In the genomic region with DNA sequence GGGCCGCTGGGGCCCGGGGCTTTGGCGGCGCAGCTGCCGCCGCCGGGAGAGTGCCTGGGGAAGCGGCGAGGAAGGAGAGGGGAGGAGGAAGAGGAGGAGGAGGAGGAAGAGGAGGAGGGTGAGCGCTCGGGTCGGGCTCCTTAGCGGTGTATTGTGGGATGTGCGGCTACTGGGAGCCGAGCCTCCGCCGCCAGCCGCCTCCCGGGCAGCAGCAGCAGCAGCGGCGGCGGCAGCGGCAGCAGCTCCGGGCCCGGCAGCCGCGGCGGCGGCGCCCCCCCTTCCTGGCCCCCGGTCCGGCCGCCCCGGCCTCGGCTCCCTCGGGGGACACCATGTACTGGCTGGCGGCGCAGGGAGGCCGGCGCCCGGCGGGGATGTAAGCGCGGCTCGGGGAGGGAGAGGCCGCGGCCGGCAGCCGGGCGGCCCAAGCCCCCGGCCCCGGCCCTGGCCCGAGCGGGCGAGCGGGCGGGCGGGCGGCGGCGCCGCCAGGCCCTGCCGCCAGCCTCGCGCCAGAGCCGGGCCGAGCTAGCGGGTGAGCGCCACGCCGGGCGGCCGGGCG, we compare ENCODE assay signal across 8 cellular contexts. TPM values are rescaled to one million over a fixed set of nuclear protein-coding genes. Genes with fewer than 3 reads are reported as not detected.
DNase-seq lines count a peak whose midpoint lies in the region; ATAC-seq, FAIRE-seq and TF ChIP-seq lines count a peak whose summit lies in the region.

Gene SETD1B, plus strand, starts transcription at position 149 of the 556 bp plus-strand sequence. CDS start 729 bp downstream, outside the sequence.

- no TSS peak for BruUV-seq in PC-3 (replicated peaks; lab: Mats Ljungman, UMichigan)

- DNase-seq in AG20443 (ENCODE audit: low spot score) = peak; percentile 44
- DNase-seq in GM20000 (ENCODE audit: low spot score) = peak; percentile 70
- DNase-seq in PC-3 = peak; percentile 51
- DNase-seq in adipocyte (ENCODE audit: low read depth) = peak; percentile 67
- DNase-seq in heart left ventricle = peak; percentile 75 to 84 (median 80)
- peak; percentile 67 to 88 (median 74) for DNase-seq in pancreas

- TF ChIP-seq POLR2A in heart left ventricle (IDR thresholded peaks at IDR 0.05) = peak in 1 of 2 donors; percentile 32

- H3K4me2 ChIP-seq in PC-3 (ENCODE audit: low read length) = peak within 1 kb of the TSS; percentile 93

- H3K79me2 ChIP-seq in PC-3 (ENCODE audit: low read length) = peaks cover 81% of the 10 kb centered on the region

- H3F3A ChIP-seq in PC-3 (ENCODE audit: low read length, unreplicated experiment) = no peaks in the 10 kb centered on the region

- CTCF ChIA-PET in PC-3 (lab: Charles Lee) = interaction anchor here (0.7 kb wide), 1 partner anchor 10 kb away, joined by 6 read pairs; no protein-coding TSS in a partner anchor

- ATAC-seq in PC-3 (peak; percentile 3), heart left ventricle (peak in 2 of 4 donors; percentile 22 to 31), pancreas (peak in 3 of 4 donors; percentile 12 to 29 (median 15)), HG03108 (IDR thresholded peaks at IDR 0.05; ENCODE audit: unreplicated experiment) (no peak), GM18873 (IDR thresholded peaks at IDR 0.05; ENCODE audit: low FRiP score, unreplicated experiment) (no peak)

- H3K9ac ChIP-seq in PC-3 (ENCODE audit: low read length) (peak within 1 kb of the TSS; percentile 99), adipocyte (ENCODE audit: low read length) (peak within 1 kb of the TSS; percentile 100)

- H3K27me3 ChIP-seq in PC-3 (ENCODE audit: low read length) = no peaks in the 10 kb centered on the region
- no peaks in the 10 kb centered on the region for H3K27me3 ChIP-seq in adipocyte (replicated peaks; ENCODE audit: control insufficient read depth, insufficient read depth, low read length)
- no peaks in the 10 kb centered on the region for H3K27me3 ChIP-seq in heart left ventricle
- H3K27me3 ChIP-seq in pancreas = no peaks in the 10 kb centered on the region

- peaks cover 32% of the 10 kb centered on the region for H3K4me1 ChIP-seq in PC-3 (ENCODE audit: insufficient read depth, low read length)
- H3K4me1 ChIP-seq in adipocyte (ENCODE audit: control insufficient read depth, insufficient read depth, low read length) = peaks cover 23% of the 10 kb centered on the region
- peaks cover 8 to 57% (median 26%) of the 10 kb centered on the region in 12 donors for H3K4me1 ChIP-seq in heart left ventricle
- peaks cover 4 to 15% (median 5%) of the 10 kb centered on the region in 3 donors for H3K4me1 ChIP-seq in pancreas

- 1 to 3% (median 1%) methylated on average over 18 to 74 of the region's 74 CpGs for WGBS in heart left ventricle, 4 donors
- 0 to 1% methylated on average over 23 to 74 of the region's 74 CpGs for WGBS in pancreas, 2 donors

- peaks cover 4% of the 10 kb centered on the region; the same call in 1 of the 2 replicates for H4K20me1 ChIP-seq in PC-3 (ENCODE audit: low read length)

- H3K27ac ChIP-seq in PC-3 (ENCODE audit: low read length) (peak within 1 kb of the TSS; percentile 99), heart left ventricle (peak within 1 kb of the TSS; percentile 99 to 100 (median 100)), pancreas (peak within 1 kb of the TSS; percentile 98 to 100 (median 100))

- intact Hi-C loops in PC-3 (cut with micrococcal nuclease) = no loop called here
- intact Hi-C loops in heart left ventricle (cut with DNase I) = no loop called here
- intact Hi-C loops in pancreas (cut with DNase I) = no loop called here

- POLR2A ChIA-PET in PC-3 (lab: Charles Lee; ENCODE audit: unreplicated experiment) = interaction anchor here (1.3 kb wide), 1 partner anchor 20 kb away, joined by 5 read pairs; no protein-coding TSS in a partner anchor

- FAIRE-seq in pancreas (lab: Jason Lieb, UNC) = no peak

- peaks cover 11% of the 10 kb centered on the region; the same call in 1 of the 2 replicates for H3K36me3 ChIP-seq in PC-3 (ENCODE audit: low read depth, low read length)
- peaks cover 11% of the 10 kb centered on the region for H3K36me3 ChIP-seq in adipocyte (ENCODE audit: control insufficient read depth, insufficient read depth, low read length, severe bottlenecking)
- H3K36me3 ChIP-seq in heart left ventricle = peaks cover 0 to 23% (median 16%) of the 10 kb centered on the region in 9 donors
- H3K36me3 ChIP-seq in pancreas = peaks cover 0 to 6% (median 6%) of the 10 kb centered on the region in 3 donors

- TF ChIP-seq CTCF in GM20000 (IDR thresholded peaks at IDR 0.05; ENCODE audit: extremely low read depth, missing control alignments) = no peak
- TF ChIP-seq CTCF in PC-3 (conservative IDR thresholded peaks at IDR 0.05; ENCODE audit: low read depth, low read length) = no peak
- TF ChIP-seq CTCF in heart left ventricle (IDR thresholded peaks at IDR 0.05) = no peak
- TF ChIP-seq CTCF in pancreas (IDR thresholded peaks at IDR 0.05) = no peak

- H3K9me2 ChIP-seq in PC-3 (replicated peaks; ENCODE audit: low read length) = no peaks in the 10 kb centered on the region

- H3K4me3 ChIP-seq in PC-3 (ENCODE audit: low read length) (peak within 1 kb of the TSS; percentile 80), adipocyte (ENCODE audit: low read length) (peak within 1 kb of the TSS; percentile 92), heart left ventricle (peak within 1 kb of the TSS; percentile 64 to 89 (median 78)), pancreas (peak within 1 kb of the TSS; percentile 51 to 85 (median 66))

- no peaks in the 10 kb centered on the region for H3K9me3 ChIP-seq in PC-3 (ENCODE audit: low read length)
- H3K9me3 ChIP-seq in adipocyte (ENCODE audit: control insufficient read depth, low read length) = no peaks in the 10 kb centered on the region
- H3K9me3 ChIP-seq in heart left ventricle = no peaks in the 10 kb centered on the region
- H3K9me3 ChIP-seq in pancreas = no peaks in the 10 kb centered on the region

- peak within 1 kb of the TSS; percentile 95 for H2AFZ ChIP-seq in PC-3 (ENCODE audit: low read length)

RNA-seq across cellular contexts. Expression of gene SETD1B, which starts in this region (rescaled TPM):
- total RNA-seq in PC-3 (2014; rRNA removed) = 7.5 and 13.0 TPM in 2 replicates
- 10 to 100 TPM in 5 of 9 donors, 1 to 10 TPM in 4; 6.2 to 17.0 (median 12.0) TPM for total RNA-seq in heart left ventricle
- polyA plus RNA-seq in heart left ventricle = 1 to 10 TPM; 6.9 to 7.2 TPM
- total RNA-seq in pancreas = 10 to 100 TPM; 10.5 to 16.3 (median 12.2) TPM
- polyA plus RNA-seq in pancreas = 10 to 100 TPM in 1 of 2 donors, 1 to 10 TPM in 1; 9.2 to 18.5 TPM

Comparison
In these comparisons a context has a peak if more than half of its experiments do, and no peak if none do; other contexts are left out.
1. ATAC-seq: peak in PC-3 (single experiment) and pancreas (3 of 4); none in HG03108 (single experiment) and GM18873 (single experiment).
2. Peak in every context shown above with its lines, with median percentiles within 50 percentile points of each other: DNase-seq, H3K27ac ChIP-seq and H3K4me3 ChIP-seq.